11 cellular contexts compared by ENCODE assay signal in genomic region chr15:29736012-29736744, GRCh38.
A peak's percentile ranks its signal among the peaks of the same experiment; 100 is the strongest.
DNase-seq lines count a peak whose midpoint lies in the region; ATAC-seq and TF ChIP-seq lines count a peak whose summit lies in the region.
"Had no signal": no experiment of that assay in that cellular context is flagged by ENCODE, and none has a peak within 500 bp of the region (broad histone marks: within the 10 kb centered on the region; RNA-seq: fewer than 3 reads in every experiment).

No MANE protein-coding gene starts in this region.

- TF ChIP-seq CTCF in cardiac muscle cell (IDR thresholded peaks at IDR 0.05; ENCODE audit: low read depth, low read length), result no peak
- no peak for TF ChIP-seq CTCF in psoas muscle (IDR thresholded peaks at IDR 0.05)
- no peak for TF ChIP-seq CTCF in mucosa of descending colon (IDR thresholded peaks at IDR 0.05)

- H3K36me3 Mint-ChIP-seq in activated T-helper 17 cell treated with anti-CD3 and anti-CD28 coated beads, Interleukin-2, amount 50 U/mL, for 72 hours (ENCODE audit: low read depth), result no peaks in the 10 kb centered on the region

- H3K4me3 Mint-ChIP-seq in activated T-helper 17 cell treated with anti-CD3 and anti-CD28 coated beads, Interleukin-2, amount 50 U/mL, for 72 hours, result no peak overlapping the region

- H3K36me3 ChIP-seq in cardiac muscle cell, result peaks cover 48% of the 10 kb centered on the region
- H3K36me3 ChIP-seq in psoas muscle (ENCODE audit: insufficient read depth in 1 of 2, low read depth in 1 of 2), result peaks cover 7 to 99% of the 10 kb centered on the region in 2 donors
- H3K36me3 ChIP-seq in mucosa of descending colon (ENCODE audit: low read depth), result no peaks in the 10 kb centered on the region

- peak overlapping the region; percentile 85 for H3K27ac ChIP-seq in cardiac muscle cell
- peak overlapping the region; percentile 0 for H3K27ac ChIP-seq in psoas muscle

- no peak overlapping the region for H3K27ac Mint-ChIP-seq in activated T-helper 17 cell treated with anti-CD3 and anti-CD28 coated beads, Interleukin-2, amount 50 U/mL, for 72 hours

- no peaks in the 10 kb centered on the region for H3K9me3 Mint-ChIP-seq in activated T-helper 17 cell treated with anti-CD3 and anti-CD28 coated beads, Interleukin-2, amount 50 U/mL, for 72 hours

- H3K9me3 ChIP-seq in cardiac muscle cell (ENCODE audit: low read depth) (no peaks in the 10 kb centered on the region), psoas muscle (no peaks in the 10 kb centered on the region), mucosa of descending colon (no peaks in the 10 kb centered on the region)

- intact Hi-C loops in left cardiac atrium (cut with DNase I), result loop anchor here in 1 of 2 donors (5.0 kb wide), 1 partner anchor 34 kb away; no protein-coding TSS in a partner anchor
- intact Hi-C loops in psoas muscle (cut with DNase I), result no loop called here
- intact Hi-C loops in mucosa of descending colon (cut with DNase I, micrococcal nuclease), result loop anchor here in 1 of 2 donors (10.0 kb wide), 1 partner anchor 189 kb away; no protein-coding TSS in a partner anchor

- DNase-seq in cardiac muscle cell (ENCODE audit: low read depth in 1 of 2, low spot score in 1 of 2) (no peak), left cardiac atrium (no peak), psoas muscle (no peak), mucosa of descending colon (no peak), AG08396 (ENCODE audit: low spot score) (no peak)
- DNase-seq in stimulated activated CD8-positive, alpha-beta memory T cell treated with anti-CD3 and anti-CD28 coated beads, Interleukin-4, amount 100 ng/mL, for 48 hours, result no peak
- DNase-seq: NCI-H1092; OCI-M1; stimulated activated CD4-positive, alpha-beta T cell treated with anti-CD3 and anti-CD28 coated beads, Interleukin-2, amount 100 ng/mL, for 24 hours had no signal

- no peaks in the 10 kb centered on the region for H3K27me3 ChIP-seq in cardiac muscle cell
- no peaks in the 10 kb centered on the region for H3K27me3 ChIP-seq in psoas muscle (ENCODE audit: insufficient read depth in 3 of 3, low read length in 2 of 3)

- H3K4me1 ChIP-seq in cardiac muscle cell (ENCODE audit: low read depth) (peaks cover 21% of the 10 kb centered on the region), psoas muscle (peaks cover 12% of the 10 kb centered on the region), mucosa of descending colon (ENCODE audit: low read depth) (no peaks in the 10 kb centered on the region)

- H3K27me3 Mint-ChIP-seq in activated T-helper 17 cell treated with anti-CD3 and anti-CD28 coated beads, Interleukin-2, amount 50 U/mL, for 72 hours, result peaks cover 10% of the 10 kb centered on the region

- 72 to 76% (median 75%) methylated on average over 3 of the region's 3 CpGs for WGBS in psoas muscle, 3 donors

- H3K4me3 ChIP-seq in cardiac muscle cell, result no peak overlapping the region
- no peak overlapping the region for H3K4me3 ChIP-seq in psoas muscle
- no peak overlapping the region for H3K4me3 ChIP-seq in mucosa of descending colon

- ATAC-seq in left cardiac atrium (no peak), HG02981 (IDR thresholded peaks at IDR 0.05; ENCODE audit: unreplicated experiment) (peak; percentile 65), psoas muscle (peak; percentile 10 to 33 (median 20)), mucosa of descending colon (no peak)
- ATAC-seq in activated T-helper 17 cell treated with anti-CD3 and anti-CD28 coated beads, Interleukin-2, amount 50 U/mL, for 72 hours (replicated peaks), result peak; percentile 63

- peaks cover 8% of the 10 kb centered on the region for H3K4me1 Mint-ChIP-seq in activated T-helper 17 cell treated with anti-CD3 and anti-CD28 coated beads, Interleukin-2, amount 50 U/mL, for 72 hours

Comparison
In these comparisons a context has a peak if more than half of its experiments do, and no peak if none do; other contexts are left out.
1. ATAC-seq: peak in HG02981 (single experiment), activated T-helper 17 cell treated with anti-CD3 and anti-CD28 coated beads, Interleukin-2, amount 50 U/mL, for 72 hours (single experiment) and psoas muscle (4 of 4); none in left cardiac atrium (0 of 2) and mucosa of descending colon (single experiment).